Comparison of ENCODE assay signal across 29 cellular contexts in the genomic region with DNA sequence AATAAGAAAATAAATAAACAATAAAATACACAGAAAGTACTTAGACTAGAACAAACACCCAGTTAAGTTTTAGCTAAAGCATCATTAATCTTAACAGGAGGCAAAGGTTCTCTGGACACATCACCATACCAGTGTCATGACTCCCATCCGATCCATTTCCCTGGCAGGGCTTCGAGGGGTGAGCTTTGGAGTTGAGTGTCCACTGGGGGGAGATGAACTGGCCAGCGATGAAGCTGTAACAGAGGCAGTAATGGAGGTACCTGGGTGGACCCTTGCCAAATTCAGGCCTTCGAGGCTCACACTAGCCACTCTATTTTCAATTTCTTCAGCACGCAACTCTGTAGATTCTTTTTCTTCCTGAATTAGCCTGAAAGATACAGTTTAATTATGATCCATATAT.
"Had no signal": no experiment of that assay in that cellular context is flagged by ENCODE, and none has a peak within 500 bp of the region (broad histone marks: within the 10 kb centered on the region; RNA-seq: fewer than 3 reads in every experiment).

No MANE protein-coding gene starts in this region.

- FAIRE-seq: astrocyte, bronchial epithelial cell had no signal

- DNase-seq: activated B cell treated with CpG ODN at 0.5 μM for 24 hours; activated CD4-positive, alpha-beta T cell treated with anti-CD3 and anti-CD28 coated beads for 48 hours; activated CD4-positive, alpha-beta T cell treated with anti-CD3 and anti-CD28 coated beads, Interleukin-2, amount 50 U/mL, for 1 hour; activated CD4-positive, alpha-beta T cell treated with anti-CD3 and anti-CD28 coated beads, Interleukin-2, amount 50 U/mL, for 48 hours; activated CD8-positive, alpha-beta memory T cell treated with anti-CD3 and anti-CD28 coated beads for 24 hours; activated CD8-positive, alpha-beta T cell treated with anti-CD3 and anti-CD28 coated beads for 36 hours; activated effector memory CD4-positive, alpha-beta T cell treated with Interleukin-2 at 50 U/mL for 16 hours; activated gamma-delta T cell treated with Interleukin-2 at 50 U/mL for 16 hours; activated naive CD4-positive, alpha-beta T cell treated with anti-CD3 and anti-CD28 coated beads, Interleukin-2, amount 50 U/mL, for 16 hours; activated naive CD4-positive, alpha-beta T cell treated with Interleukin-2 at 50 U/mL for 16 hours; activated T-cell treated with anti-CD3 and anti-CD28 coated beads, Interleukin-2, amount 50 U/mL, for 4 hours; amniotic stem cell; anterior cingulate cortex; brain microvascular endothelial cell; dorsolateral prefrontal cortex; effector memory CD4-positive, alpha-beta T cell; erythroblast; foreskin melanocyte; heart right ventricle; T-helper 1 cell; T-helper 17 cell; T1000 had no signal

- H3K4me3 ChIP-seq: coronary artery, dorsolateral prefrontal cortex, esophagus muscularis mucosa, gastroesophageal sphincter, heart right ventricle had no signal

- H3K36me3 ChIP-seq: brain microvascular endothelial cell, esophagus muscularis mucosa, gastroesophageal sphincter, heart right ventricle had no signal

- ATAC-seq: activated CD4-positive, CD25-positive, alpha-beta regulatory T cell treated with anti-CD3 and anti-CD28 coated beads, Interleukin-2, amount 50 U/mL, for 24 hours; activated CD8-positive, alpha-beta T cell treated with anti-CD3 and anti-CD28 coated beads for 36 hours; activated T-cell treated with anti-CD3 and anti-CD28 coated beads, Interleukin-2, amount 50 U/mL, for 4 hours; activated T-helper 17 cell treated with anti-CD3 and anti-CD28 coated beads, Interleukin-2, amount 50 U/mL, for 72 hours; gastroesophageal sphincter; heart right ventricle; T-helper 17 cell had no signal

- H3K4me1 ChIP-seq: esophagus muscularis mucosa, gastroesophageal sphincter, heart right ventricle had no signal

- H3K9me3 ChIP-seq: esophagus muscularis mucosa, gastroesophageal sphincter, heart right ventricle had no signal

- H3K27ac ChIP-seq: brain microvascular endothelial cell, coronary artery, esophagus muscularis mucosa, gastroesophageal sphincter, heart right ventricle had no signal

- H3K27me3 ChIP-seq: brain microvascular endothelial cell, dorsolateral prefrontal cortex, esophagus muscularis mucosa, gastroesophageal sphincter, heart right ventricle had no signal
